In genomic region chrX:9682456-9682855, GRCh38 we compare ENCODE assay signal across 12 cellular contexts.
DNase-seq lines count a peak whose midpoint lies in the region; ATAC-seq and TF ChIP-seq lines count a peak whose summit lies in the region.
"Had no signal": no experiment of that assay in that cellular context is flagged by ENCODE, and none has a peak within 500 bp of the region (broad histone marks: within the 10 kb centered on the region; RNA-seq: fewer than 3 reads in every experiment).

No MANE protein-coding gene starts in this region.

- H3K4me3 Mint-ChIP-seq in progenitor cell of endocrine pancreas (ENCODE audit: low read depth) (no peak overlapping the region), immature natural killer cell (no peak overlapping the region)
- H3K4me3 Mint-ChIP-seq: activated naive CD4-positive, alpha-beta T cell treated with anti-CD3 and anti-CD28 coated beads, Interleukin-2, amount 50 U/mL, for 24 hours had no signal

- H3K9me3 Mint-ChIP-seq in progenitor cell of endocrine pancreas (ENCODE audit: low read depth) (peaks cover 18% of the 10 kb centered on the region), immature natural killer cell (no peaks in the 10 kb centered on the region)
- H3K9me3 Mint-ChIP-seq: activated naive CD4-positive, alpha-beta T cell treated with anti-CD3 and anti-CD28 coated beads, Interleukin-2, amount 50 U/mL, for 24 hours had no signal

- ATAC-seq in gastroesophageal sphincter: peak; percentile 53
- no peak for ATAC-seq in GM21825 (IDR thresholded peaks at IDR 0.05; ENCODE audit: unreplicated experiment)
- no peak for ATAC-seq in HG03139 (IDR thresholded peaks at IDR 0.05; ENCODE audit: unreplicated experiment)

- H3K27ac ChIP-seq in gastroesophageal sphincter: no peak overlapping the region

- TF ChIP-seq CTCF in WI38 (IDR thresholded peaks at IDR 0.05; ENCODE audit: low read depth, low read length) (0 out of 2 replicates have a peak, but pooled peaks have one; percentile 14), gastroesophageal sphincter (IDR thresholded peaks at IDR 0.05) (peak in 3 of 4 experiments; percentile 29 to 51 (median 39)), progenitor cell of endocrine pancreas (IDR thresholded peaks at IDR 0.05; ENCODE audit: unreplicated experiment) (peak; percentile 41), GM20000 (IDR thresholded peaks at IDR 0.05; ENCODE audit: extremely low read depth, missing control alignments) (no peak)

- H3K9me3 ChIP-seq in gastroesophageal sphincter: no peaks in the 10 kb centered on the region
- H3K9me3 ChIP-seq: HAP-1 had no signal

- DNase-seq in ELF-1 (ENCODE audit: low read depth, low spot score) (peak; percentile 76), progenitor cell of endocrine pancreas (ENCODE audit: low spot score, unreplicated experiment) (no peak), GM20000 (ENCODE audit: low spot score) (no peak), immature natural killer cell (no peak)
- DNase-seq: activated CD4-positive, alpha-beta T cell treated with anti-CD3 and anti-CD28 coated beads, Interleukin-2, amount 50 U/mL, for 48 hours; NCI-H446 treated with DMSO at 0.1 percent for 48 hours had no signal

- WGBS in gastroesophageal sphincter (ENCODE audit: low coverage in 1 of 2), 2 donors: 10 to 51% methylated on average over 3 to 6 of the region's 10 CpGs

- H3K4me1 Mint-ChIP-seq in progenitor cell of endocrine pancreas (ENCODE audit: low read depth): peaks cover 2% of the 10 kb centered on the region
- peaks cover 12 to 24% of the 10 kb centered on the region in 2 donors for H3K4me1 Mint-ChIP-seq in immature natural killer cell

- peaks cover 0 to 11% (median 0%) of the 10 kb centered on the region in 3 donors for H3K4me1 ChIP-seq in gastroesophageal sphincter
- H3K4me1 ChIP-seq: HAP-1 had no signal

- TF ChIP-seq EP300 in gastroesophageal sphincter (IDR thresholded peaks at IDR 0.05): no peak

- no peak overlapping the region for H3K27ac Mint-ChIP-seq in progenitor cell of endocrine pancreas
- no peak overlapping the region for H3K27ac Mint-ChIP-seq in immature natural killer cell
- H3K27ac Mint-ChIP-seq: activated naive CD4-positive, alpha-beta T cell treated with anti-CD3 and anti-CD28 coated beads, Interleukin-2, amount 50 U/mL, for 24 hours had no signal

- no peaks in the 10 kb centered on the region for H3K27me3 ChIP-seq in gastroesophageal sphincter

- TF ChIP-seq POLR2A in gastroesophageal sphincter (IDR thresholded peaks at IDR 0.05): no peak

- peaks cover 0 to 8% of the 10 kb centered on the region in 2 donors for H3K36me3 ChIP-seq in gastroesophageal sphincter

- H3K36me3 Mint-ChIP-seq in progenitor cell of endocrine pancreas (ENCODE audit: insufficient read depth) (peaks cover 15% of the 10 kb centered on the region), immature natural killer cell (peaks cover 0 to 15% (median 6%) of the 10 kb centered on the region in 3 donors)

- H3K4me3 ChIP-seq in WI38 (ENCODE audit: low read depth, low read length) (no peak overlapping the region), gastroesophageal sphincter (no peak overlapping the region)
- H3K4me3 ChIP-seq: HAP-1 had no signal

- no peaks in the 10 kb centered on the region for H3K27me3 Mint-ChIP-seq in progenitor cell of endocrine pancreas
- peaks cover 0 to 4% (median 0%) of the 10 kb centered on the region in 3 donors for H3K27me3 Mint-ChIP-seq in immature natural killer cell (ENCODE audit: low read depth in 3 of 3)
- H3K27me3 Mint-ChIP-seq: activated naive CD4-positive, alpha-beta T cell treated with anti-CD3 and anti-CD28 coated beads, Interleukin-2, amount 50 U/mL, for 24 hours had no signal
